ENCODE assay signal across 9 cellular contexts in genomic region chr10:125060851-125061556, GRCh38.
A peak's percentile ranks its signal among the peaks of the same experiment; 100 is the strongest.
DNase-seq lines count a peak whose midpoint lies in the region; ATAC-seq, FAIRE-seq and TF ChIP-seq lines count a peak whose summit lies in the region.
"Had no signal": no experiment of that assay in that cellular context is flagged by ENCODE, and none has a peak within 500 bp of the region (broad histone marks: within the 10 kb centered on the region; RNA-seq: fewer than 3 reads in every experiment).

No MANE protein-coding gene starts in this region.

- H3K9me2 ChIP-seq in PC-3 (replicated peaks; ENCODE audit: low read length) = no peaks in the 10 kb centered on the region

- ATAC-seq in PC-3 (peak; percentile 65), HG02678 (IDR thresholded peaks at IDR 0.05; ENCODE audit: unreplicated experiment) (no peak)

- no peak overlapping the region for H3K9ac ChIP-seq in PC-3 (ENCODE audit: low read length)
- H3K9ac ChIP-seq in rectal smooth muscle tissue (ENCODE audit: low read length) = no peak overlapping the region

- CTCF ChIA-PET in PC-3 (lab: Charles Lee) = interaction anchor here (0.7 to 1.0 kb wide), 2 partner anchors 13 to 219 kb away, joined by 3 read pairs; no protein-coding TSS in a partner anchor

- H3K27me3 ChIP-seq in PC-3 (ENCODE audit: low read length) (no peaks in the 10 kb centered on the region), rectal smooth muscle tissue (ENCODE audit: control insufficient read depth, insufficient read depth, low read length) (no peaks in the 10 kb centered on the region)

- H2AFZ ChIP-seq in PC-3 (ENCODE audit: low read length) = no peak overlapping the region

- no TSS peak for BruUV-seq in PC-3 (replicated peaks; lab: Mats Ljungman, UMichigan)

- TF ChIP-seq POLR2A in GM12891 (IDR thresholded peaks at IDR 0.05; ENCODE audit: low read depth, low read length) = no peak

- no peak overlapping the region for H3K4me3 ChIP-seq in PC-3 (ENCODE audit: low read length)
- peak overlapping the region; percentile 31 for H3K4me3 ChIP-seq in rectal smooth muscle tissue (ENCODE audit: low read length)
- H3K4me3 ChIP-seq: skin epidermis had no signal

- DNase-seq in AG08395 (ENCODE audit: low spot score) = peak; percentile 81
- no peak for DNase-seq in GM12891 (ENCODE audit: insufficient read length, low spot score)
- DNase-seq in PC-3 = peak; percentile 74
- peak; percentile 92 for DNase-seq in astrocyte of the hippocampus (ENCODE audit: low read depth, low spot score)
- DNase-seq in hepatic stellate cell (ENCODE audit: low spot score) = peak; percentile 89
- no peak for DNase-seq in activated CD4-positive, CD25-positive, alpha-beta regulatory T cell treated with anti-CD3 and anti-CD28 coated beads, Interleukin-2, amount 50 U/mL, for 72 hours

- peaks cover 81% of the 10 kb centered on the region for H3K79me2 ChIP-seq in PC-3 (ENCODE audit: low read length)

- POLR2A ChIA-PET in PC-3 (lab: Charles Lee; ENCODE audit: unreplicated experiment) = no interaction called here

- peak; percentile 48 for FAIRE-seq in GM12891 (lab: Jason Lieb, UNC)

- peak overlapping the region; percentile 46 for H3K4me2 ChIP-seq in PC-3 (ENCODE audit: low read length)

- peak; percentile 85 for TF ChIP-seq CTCF in PC-3 (conservative IDR thresholded peaks at IDR 0.05; ENCODE audit: low read depth, low read length)

- H3K36me3 ChIP-seq in PC-3 (ENCODE audit: low read depth, low read length) (peaks cover 8% of the 10 kb centered on the region; the same call in 1 of the 2 replicates), rectal smooth muscle tissue (ENCODE audit: control insufficient read depth, insufficient read depth, low read length) (no peaks in the 10 kb centered on the region)

- intact Hi-C loops in PC-3 (cut with micrococcal nuclease) = loop anchor here (1.0 to 5.0 kb wide), 2 partner anchors 69 to 96 kb away; no protein-coding TSS in a partner anchor

- H3K4me1 ChIP-seq in PC-3 (ENCODE audit: insufficient read depth, low read length) (peaks cover 44% of the 10 kb centered on the region), rectal smooth muscle tissue (ENCODE audit: control insufficient read depth, insufficient read depth, low read length) (peaks cover 73% of the 10 kb centered on the region)

- peak overlapping the region; percentile 42 for H3K27ac ChIP-seq in PC-3 (ENCODE audit: low read length)
- H3K27ac ChIP-seq in rectal smooth muscle tissue (ENCODE audit: low read depth, low read length) = peak overlapping the region; percentile 54

- no peaks in the 10 kb centered on the region for H4K20me1 ChIP-seq in PC-3 (ENCODE audit: low read length)

- H3F3A ChIP-seq in PC-3 (ENCODE audit: low read length, unreplicated experiment) = peaks cover 13% of the 10 kb centered on the region

- no peaks in the 10 kb centered on the region for H3K9me3 ChIP-seq in PC-3 (ENCODE audit: low read length)

TF ChIP-seq in GM12891, 5 proteins besides CTCF, POLR2A, EP300 and RAD21:
- TF ChIP-seq POU2F2 (IDR thresholded peaks at IDR 0.05; ENCODE audit: low read depth, low read length) = no peak
- TF ChIP-seq PAX5 (IDR thresholded peaks at IDR 0.05; ENCODE audit: insufficient read depth, low read length, severe bottlenecking) = no peak
- no peak for TF ChIP-seq TAF1 (IDR thresholded peaks at IDR 0.05; ENCODE audit: low read depth, low read length)
- TF ChIP-seq POLR2AphosphoS5 (IDR thresholded peaks at IDR 0.05; ENCODE audit: low read depth, low read length) = no peak
- TF ChIP-seq SPI1 (IDR thresholded peaks at IDR 0.05; ENCODE audit: low read depth, low read length) = no peak

Comparison
In these comparisons a context has a peak if more than half of its experiments do, and no peak if none do; other contexts are left out.
1. DNase-seq: peak in AG08395 (single experiment), PC-3 (single experiment), astrocyte of the hippocampus (single experiment) and hepatic stellate cell (single experiment); none in GM12891 (single experiment) and activated CD4-positive, CD25-positive, alpha-beta regulatory T cell treated with anti-CD3 and anti-CD28 coated beads, Interleukin-2, amount 50 U/mL, for 72 hours (single experiment).